Comparison of ENCODE assay signal across 8 cellular contexts in the genomic region with DNA sequence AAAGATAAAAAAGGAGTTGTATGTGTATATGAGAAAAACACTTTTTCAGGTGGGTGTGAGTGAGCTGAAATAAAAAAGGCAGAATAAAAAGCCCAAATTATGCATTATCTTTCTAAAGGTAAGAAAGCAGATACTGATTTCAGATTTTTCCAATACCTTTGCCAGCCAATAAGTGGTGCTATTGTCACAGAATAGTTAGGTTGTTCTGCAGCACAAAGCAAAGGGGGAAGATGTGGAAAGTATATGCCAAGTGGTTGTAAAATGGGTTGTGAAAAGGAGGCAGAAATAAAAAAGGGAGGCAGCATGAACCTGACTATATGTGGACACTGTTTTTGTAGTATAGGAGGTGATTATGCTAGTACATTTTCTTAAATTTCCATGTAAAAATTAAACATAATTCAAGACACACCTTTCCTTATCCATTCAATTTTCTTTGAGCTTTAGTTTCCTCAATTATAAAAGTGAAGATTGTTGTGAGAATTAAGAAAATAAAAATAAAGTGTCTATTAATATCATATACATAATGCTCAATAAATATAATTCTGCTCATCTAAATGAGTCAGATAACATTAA.
DNase-seq lines count a peak whose midpoint lies in the region; ATAC-seq, FAIRE-seq and TF ChIP-seq lines count a peak whose summit lies in the region.

No MANE protein-coding gene starts in this region.

- FAIRE-seq in HepG2 (lab: Jason Lieb, UNC), result no peak

- H3K4me3 Mint-ChIP-seq in activated T-helper 1 cell treated with anti-CD3 and anti-CD28 coated beads, Interleukin-12 subunit alpha, Interleukin-12 subunit beta, Interleukin-2, Interleukin-4 antibody, amounts not matched to agents 30 ng/mL and 10 ng/mL and 1 ng/mL, durations not matched to agents 14 hours and 24 hours and 36 hours, result no peak overlapping the region
- H3K4me3 Mint-ChIP-seq in stimulated activated memory B cell treated with anti-CD40 and anti-IgM and Interleukin-4, amounts not matched to agents 10 μg/mL and 1 μg/mL and 100 μg/mL, for 72 hours, result no peak overlapping the region

- DNase-seq in GM03348 (ENCODE audit: low spot score), result peak; percentile 41
- DNase-seq in NCI-H69 (lab: John Stamatoyannopoulos, UW), result peak; percentile 80
- peak; percentile 43 for DNase-seq in brain microvascular endothelial cell
- peak; percentile 28 for DNase-seq in HepG2 (ENCODE audit: low spot score)
- no peak for DNase-seq in activated T-helper 1 cell treated with anti-CD3 and anti-CD28 coated beads, Interleukin-12 subunit alpha, Interleukin-12 subunit beta, Interleukin-2, Interleukin-4 antibody, amounts not matched to agents 30 ng/mL and 10 ng/mL and 1 ng/mL, durations not matched to agents 14 hours and 24 hours and 36 hours (ENCODE audit: low spot score)
- no peak for DNase-seq in stimulated activated CD4-positive, alpha-beta T cell treated with anti-CD3 and anti-CD28 coated beads, Interleukin-2, amount 100 ng/mL, for 24 hours

- no peaks in the 10 kb centered on the region for H3K27me3 Mint-ChIP-seq in activated T-helper 1 cell treated with anti-CD3 and anti-CD28 coated beads, Interleukin-12 subunit alpha, Interleukin-12 subunit beta, Interleukin-2, Interleukin-4 antibody, amounts not matched to agents 30 ng/mL and 10 ng/mL and 1 ng/mL, durations not matched to agents 14 hours and 24 hours and 36 hours (ENCODE audit: insufficient read depth)
- no peaks in the 10 kb centered on the region for H3K27me3 Mint-ChIP-seq in stimulated activated memory B cell treated with anti-CD40 and anti-IgM and Interleukin-4, amounts not matched to agents 10 μg/mL and 1 μg/mL and 100 μg/mL, for 72 hours

- H3K36me3 Mint-ChIP-seq in activated T-helper 1 cell treated with anti-CD3 and anti-CD28 coated beads, Interleukin-12 subunit alpha, Interleukin-12 subunit beta, Interleukin-2, Interleukin-4 antibody, amounts not matched to agents 30 ng/mL and 10 ng/mL and 1 ng/mL, durations not matched to agents 14 hours and 24 hours and 36 hours (ENCODE audit: low read depth), result no peaks in the 10 kb centered on the region
- H3K36me3 Mint-ChIP-seq in stimulated activated memory B cell treated with anti-CD40 and anti-IgM and Interleukin-4, amounts not matched to agents 10 μg/mL and 1 μg/mL and 100 μg/mL, for 72 hours, result peaks cover 3% of the 10 kb centered on the region

- H4K20me1 ChIP-seq in HepG2 (ENCODE audit: insufficient read depth, low read length), result peaks cover 2% of the 10 kb centered on the region

- peak; percentile 45 for ATAC-seq in HG02981 (IDR thresholded peaks at IDR 0.05; ENCODE audit: unreplicated experiment)
- ATAC-seq in HepG2, result peak; percentile 45; the same call in 1 of the 3 replicates
- ATAC-seq in stimulated activated memory B cell treated with anti-CD40 and anti-IgM and Interleukin-4, amounts not matched to agents 10 μg/mL and 1 μg/mL and 100 μg/mL, for 72 hours, result no peak

- H3K27ac ChIP-seq in brain microvascular endothelial cell, result no peak overlapping the region
- H3K27ac ChIP-seq in HepG2 (ENCODE audit: extremely low read length, insufficient read depth, low read length), result no peak overlapping the region

- TF ChIP-seq POLR2A in HepG2 (IDR thresholded peaks at IDR 0.05; ENCODE audit: insufficient read depth in 1 of 2, low read depth in 2 of 2, low read length in 2 of 2), result no peak

- no peak overlapping the region for H3K4me2 ChIP-seq in HepG2 (ENCODE audit: low read depth, low read length)

- H3K9me3 ChIP-seq in HepG2 (ENCODE audit: low read length), result no peaks in the 10 kb centered on the region

- TF ChIP-seq RAD21 in HepG2 (CRISPR knock-in tag; IDR thresholded peaks at IDR 0.05), result peak; percentile 44

- H3K9ac ChIP-seq in HepG2 (ENCODE audit: insufficient read depth, low read depth, low read length), result no peak overlapping the region

- H3K4me1 Mint-ChIP-seq in activated T-helper 1 cell treated with anti-CD3 and anti-CD28 coated beads, Interleukin-12 subunit alpha, Interleukin-12 subunit beta, Interleukin-2, Interleukin-4 antibody, amounts not matched to agents 30 ng/mL and 10 ng/mL and 1 ng/mL, durations not matched to agents 14 hours and 24 hours and 36 hours (ENCODE audit: low read depth), result no peaks in the 10 kb centered on the region
- no peaks in the 10 kb centered on the region for H3K4me1 Mint-ChIP-seq in stimulated activated memory B cell treated with anti-CD40 and anti-IgM and Interleukin-4, amounts not matched to agents 10 μg/mL and 1 μg/mL and 100 μg/mL, for 72 hours

- H3K4me1 ChIP-seq in HepG2 (ENCODE audit: insufficient read depth, low read length), result peaks cover 7% of the 10 kb centered on the region; the same call in 1 of the 2 replicates

- intact Hi-C loops in HepG2 (cut with micrococcal nuclease; ENCODE audit: unreplicated experiment), result loop anchor here (1.0 to 10.0 kb wide), 3 partner anchors 102 to 603 kb away; partner anchors contain the start of gene ZSWIM6
- intact Hi-C loops in activated T-helper 1 cell treated with anti-CD3 and anti-CD28 coated beads, Interleukin-12 subunit alpha, Interleukin-12 subunit beta, Interleukin-2, Interleukin-4 antibody, amounts not matched to agents 30 ng/mL and 10 ng/mL and 1 ng/mL, durations not matched to agents 14 hours and 24 hours and 36 hours (cut with micrococcal nuclease), result loop anchor here (1.0 to 10.0 kb wide), 7 partner anchors 98 to 1087 kb away; no protein-coding TSS in a partner anchor

- no peak overlapping the region for H3K27ac Mint-ChIP-seq in activated T-helper 1 cell treated with anti-CD3 and anti-CD28 coated beads, Interleukin-12 subunit alpha, Interleukin-12 subunit beta, Interleukin-2, Interleukin-4 antibody, amounts not matched to agents 30 ng/mL and 10 ng/mL and 1 ng/mL, durations not matched to agents 14 hours and 24 hours and 36 hours
- H3K27ac Mint-ChIP-seq in stimulated activated memory B cell treated with anti-CD40 and anti-IgM and Interleukin-4, amounts not matched to agents 10 μg/mL and 1 μg/mL and 100 μg/mL, for 72 hours, result no peak overlapping the region

- CTCF ChIA-PET in HepG2 (lab: Yijun Ruan, JAX; ENCODE audit: low intra/inter-chr PET ratio, low total read pairs), result interaction anchor here (1.9 kb wide), 1 partner anchor 603 kb away, joined by 15 read pairs; no protein-coding TSS in a partner anchor

- TF ChIP-seq CTCF in brain microvascular endothelial cell (IDR thresholded peaks at IDR 0.05; ENCODE audit: low read depth, low read length, missing control alignments), result peak; percentile 62
- TF ChIP-seq CTCF in HepG2 (CRISPR knock-in tag; IDR thresholded peaks at IDR 0.05), result peak; percentile 71

- H3K27me3 ChIP-seq in brain microvascular endothelial cell (replicated peaks) (no peaks in the 10 kb centered on the region), HepG2 (ENCODE audit: control insufficient read depth in 1 of 2, insufficient read depth in 2 of 2, low read length in 2 of 2) (no peaks in the 10 kb centered on the region)

- H3K79me2 ChIP-seq in HepG2 (ENCODE audit: insufficient read depth, low read length), result no peaks in the 10 kb centered on the region

- H3K4me3 ChIP-seq in brain microvascular endothelial cell (ENCODE audit: low read depth, low read length) (no peak overlapping the region), HepG2 (replicated peaks in 1 of 3; ENCODE audit: insufficient read depth in 1 of 3, low read depth in 2 of 3, low read length in 3 of 3) (no peak overlapping the region)

- no peaks in the 10 kb centered on the region for H3K36me3 ChIP-seq in brain microvascular endothelial cell (replicated peaks)
- no peaks in the 10 kb centered on the region for H3K36me3 ChIP-seq in HepG2 (replicated peaks in 1 of 2; ENCODE audit: control insufficient read depth in 1 of 2, insufficient read depth in 2 of 2, low read length in 2 of 2)

- BruUV-seq in HepG2 (replicated peaks; lab: Mats Ljungman, UMichigan), result no TSS peak

- POLR2A ChIA-PET in HepG2 (lab: Yijun Ruan, JAX), result no interaction called here

- no peak overlapping the region for H2AFZ ChIP-seq in HepG2 (ENCODE audit: low read length)

- no peaks in the 10 kb centered on the region for H3K9me3 Mint-ChIP-seq in activated T-helper 1 cell treated with anti-CD3 and anti-CD28 coated beads, Interleukin-12 subunit alpha, Interleukin-12 subunit beta, Interleukin-2, Interleukin-4 antibody, amounts not matched to agents 30 ng/mL and 10 ng/mL and 1 ng/mL, durations not matched to agents 14 hours and 24 hours and 36 hours
- H3K9me3 Mint-ChIP-seq in stimulated activated memory B cell treated with anti-CD40 and anti-IgM and Interleukin-4, amounts not matched to agents 10 μg/mL and 1 μg/mL and 100 μg/mL, for 72 hours, result no peaks in the 10 kb centered on the region

- in situ Hi-C loops in brain microvascular endothelial cell (cut with HindIII; ENCODE audit: low pct_ligation_motif_present, low sequenced_read_pairs), result no loop called here
- in situ Hi-C loops in HepG2 (cut with HindIII; ENCODE audit: extremely low pct_ligation_motif_present, low pct_unique_long_range_greater_than_20kb), result loop anchor here (25.0 kb wide), 1 partner anchor 607 kb away; no protein-coding TSS in a partner anchor

- no peak for TF ChIP-seq EP300 in HepG2 (IDR thresholded peaks at IDR 0.05; ENCODE audit: low read depth in 2 of 2, low read length in 2 of 2)
- TF ChIP-seq EP300 in HepG2 (CRISPR knock-in tag; IDR thresholded peaks at IDR 0.05; ENCODE audit: borderline replicate concordance), result no peak

TF ChIP-seq in HepG2, 621 proteins besides CTCF, POLR2A, EP300 and RAD21 (continues in another document):
- peak; percentile 36; the same call in 1 of the 2 replicates for TF ChIP-seq SMC3 (IDR thresholded peaks at IDR 0.05; ENCODE audit: low read length)
- peak; percentile 82 for TF ChIP-seq STAG1 (CRISPR knock-in tag; IDR thresholded peaks at IDR 0.05)
- no peak for TF ChIP-seq ZNF10 (CRISPR knock-in tag; IDR thresholded peaks at IDR 0.05; ENCODE audit: borderline replicate concordance, low read depth)
- TF ChIP-seq TOPORS (CRISPR knock-in tag; IDR thresholded peaks at IDR 0.05), result no peak
- TF ChIP-seq ZFP36L1 (CRISPR knock-in tag; IDR thresholded peaks at IDR 0.05), result no peak
- no peak for TF ChIP-seq HCFC1 (IDR thresholded peaks at IDR 0.05; ENCODE audit: low read depth, low read length)

Comparison
In these comparisons a context has a peak if more than half of its experiments do, and no peak if none do; other contexts are left out.
1. DNase-seq: peak in GM03348 (single experiment), NCI-H69 (single experiment), brain microvascular endothelial cell (single experiment) and HepG2 (single experiment); none in activated T-helper 1 cell treated with anti-CD3 and anti-CD28 coated beads, Interleukin-12 subunit alpha, Interleukin-12 subunit beta, Interleukin-2, Interleukin-4 antibody, amounts not matched to agents 30 ng/mL and 10 ng/mL and 1 ng/mL, durations not matched to agents 14 hours and 24 hours and 36 hours (single experiment) and stimulated activated CD4-positive, alpha-beta T cell treated with anti-CD3 and anti-CD28 coated beads, Interleukin-2, amount 100 ng/mL, for 24 hours (0 of 2).